24 cellular contexts compared by ENCODE assay signal in genomic region chr11:70548976-70549375, GRCh38.
DNase-seq lines count a peak whose midpoint lies in the region; ATAC-seq, FAIRE-seq and TF ChIP-seq lines count a peak whose summit lies in the region.
"Had no signal": no experiment of that assay in that cellular context is flagged by ENCODE, and none has a peak within 500 bp of the region (broad histone marks: within the 10 kb centered on the region; RNA-seq: fewer than 3 reads in every experiment).

No MANE protein-coding gene starts in this region.

- no peak overlapping the region for H2BK15ac ChIP-seq in H1 (ENCODE audit: low read length)

- no peak for TF ChIP-seq EP300 in H1 (IDR thresholded peaks at IDR 0.05; ENCODE audit: borderline replicate concordance in 1 of 2, low read depth in 2 of 2, low read length in 2 of 2)

- H2BK12ac ChIP-seq in H1 (ENCODE audit: low read depth, low read length), result 0 out of 2 replicates have a peak overlapping the region, but pooled peaks have one; percentile 17

- 0 out of 2 replicates have a peak overlapping the region, but pooled peaks have one; percentile 52 for H2BK5ac ChIP-seq in H1 (ENCODE audit: low read depth, low read length)

- no peak overlapping the region for H2BK20ac ChIP-seq in H1 (ENCODE audit: low read length)

- H3K23ac ChIP-seq in H1 (ENCODE audit: insufficient read length), result no peak overlapping the region

- H4K5ac ChIP-seq in H1 (ENCODE audit: insufficient read length, low read depth, low read length), result no peak overlapping the region

- H3K27ac ChIP-seq in H1 (ENCODE audit: low read depth, low read length), result no peak overlapping the region
- H3K27ac ChIP-seq: HL-60, SK-N-MC had no signal

- H3K79me2 ChIP-seq in H1 (ENCODE audit: control insufficient read depth in 1 of 2, insufficient read depth in 2 of 2, low read length in 2 of 2), result no peaks in the 10 kb centered on the region

- peaks cover 0 to 25% (median 18%) of the 10 kb centered on the region in 4 experiments; a peak in 6 of 7 replicates for H3K4me1 ChIP-seq in H1 (replicated peaks in 1 of 4; ENCODE audit: control insufficient read depth in 3 of 4, insufficient read depth in 4 of 4, low read length in 3 of 4)
- H3K4me1 ChIP-seq: Caco-2 had no signal

- H3K56ac ChIP-seq in H1 (replicated peaks; ENCODE audit: insufficient read length, low read depth, low read length), result no peak overlapping the region

- TF ChIP-seq RAD21 in H1 (IDR thresholded peaks at IDR 0.05 in 1 of 2, conservative IDR thresholded peaks at IDR 0.05 in 1 of 2; ENCODE audit: low read depth in 2 of 2, low read length in 2 of 2), result peak in 1 of 2 experiments; percentile 1; a peak in 1 of 4 replicates

- H3K27me3 ChIP-seq in H7 (ENCODE audit: control insufficient read depth, insufficient read depth, low read length) (no peaks in the 10 kb centered on the region), H1 (replicated peaks in 1 of 4; ENCODE audit: control insufficient read depth in 3 of 4, extremely low read depth in 1 of 4, insufficient read depth in 3 of 4, low read length in 3 of 4) (no peaks in the 10 kb centered on the region)

- H3K9me3 ChIP-seq in H1 (ENCODE audit: insufficient read depth in 2 of 2, low read depth in 1 of 2, low read length in 1 of 2), result no peaks in the 10 kb centered on the region; a peak in 1 of 4 replicates
- H3K9me3 ChIP-seq: Caco-2 had no signal

- no peak overlapping the region for H2BK120ac ChIP-seq in H1 (replicated peaks; ENCODE audit: low read depth, low read length)

- no peak for FAIRE-seq in H1 (lab: Jason Lieb, UNC)
- FAIRE-seq: GM18507 had no signal

- H3K4me3 ChIP-seq in H7 (ENCODE audit: insufficient read depth, low read depth, low read length) (no peak overlapping the region), NB4 (ENCODE audit: low read depth, low read length) (no peak overlapping the region), H1 (ENCODE audit: extremely low read depth in 1 of 4, insufficient read depth in 2 of 4, low read depth in 3 of 4, low read length in 4 of 4) (no peak overlapping the region)
- H3K4me3 ChIP-seq: SK-N-MC had no signal

- intact Hi-C loops in posterior vena cava (cut with DNase I), result no loop called here

- POLR2A ChIA-PET in H1 (lab: Charles Lee; ENCODE audit: partially characterized antibody), result interaction anchor here (0.7 to 1.0 kb wide), 2 partner anchors 10 to 19 kb away, joined by 3 read pairs; no protein-coding TSS in a partner anchor

- peaks cover 6% of the 10 kb centered on the region; the same call in 1 of the 2 replicates for H3K79me1 ChIP-seq in H1 (ENCODE audit: low read depth, low read length)

- no peak overlapping the region for H3K18ac ChIP-seq in H1 (ENCODE audit: extremely low read depth, low read length)

- TF ChIP-seq CTCF in NB4 (IDR thresholded peaks at IDR 0.05; ENCODE audit: low read depth, low read length), result peak; percentile 31
- TF ChIP-seq CTCF in H1 (IDR thresholded peaks at IDR 0.05; ENCODE audit: control extremely low read depth in 1 of 3, insufficient read depth in 1 of 3, low read depth in 1 of 3, low read length in 3 of 3), result no peak
- no peak for TF ChIP-seq CTCF in GM13976 (IDR thresholded peaks at IDR 0.05; ENCODE audit: borderline replicate concordance, control extremely low read depth, extremely low read depth, insufficient read depth, missing control alignments)

- H4K8ac ChIP-seq in H1 (ENCODE audit: extremely low read depth, insufficient read depth, low read length), result no peak overlapping the region

- no peak overlapping the region for H3K4me2 ChIP-seq in H1 (ENCODE audit: insufficient read depth in 1 of 2, low read depth in 2 of 2, low read length in 2 of 2)

- DNase-seq in H7, result peak; percentile 60
- DNase-seq in NB4 (ENCODE audit: low read depth), result peak; percentile 45
- DNase-seq in H1 (ENCODE audit: low read depth in 1 of 2, low spot score in 2 of 2), result no peak
- peak; percentile 58 for DNase-seq in posterior vena cava (ENCODE audit: low spot score)
- no peak for DNase-seq in GM13976 (ENCODE audit: low spot score)
- DNase-seq: C1 segment of cervical spinal cord; Caco-2; CD4-positive, alpha-beta memory T cell; DMS 273 treated with DMSO at 0.1 percent for 48 hours; DMS79 treated with DMSO at 0.1 percent for 48 hours; GOT3; MV-4-11; NCI-H1694; NCI-H2081; NCI-H2227 treated with DMSO at 0.1 percent for 48 hours; NCI-H526 treated with DMSO at 0.1 percent for 48 hours; RPMI8226; SHP77 treated with DMSO at 0.1 percent for 48 hours had no signal

- H4K91ac ChIP-seq in H1 (replicated peaks; ENCODE audit: insufficient read length, low read length), result no peak overlapping the region

- CTCF ChIA-PET in H1 (lab: Charles Lee; ENCODE audit: partially characterized antibody), result interaction anchor here (0.6 to 2.5 kb wide), 15 partner anchors 9 to 281 kb away, joined by 3 to 9 read pairs (median 3); no protein-coding TSS in a partner anchor

- H2AFZ ChIP-seq in H1 (ENCODE audit: low read length), result no peak overlapping the region

- no peak overlapping the region for H3K4ac ChIP-seq in H1 (replicated peaks; ENCODE audit: insufficient read length, low read depth, low read length)

- no peak overlapping the region for H3K14ac ChIP-seq in H1 (ENCODE audit: insufficient read length)

- H3K23me2 ChIP-seq in H1 (ENCODE audit: low read depth, low read length), result no peaks in the 10 kb centered on the region

- no peak overlapping the region; the same call in 1 of the 2 replicates for H2AK5ac ChIP-seq in H1 (ENCODE audit: low read depth, low read length)

- no peak for TF ChIP-seq POLR2A in NB4 (IDR thresholded peaks at IDR 0.05; ENCODE audit: extremely low read depth, insufficient read length)
- TF ChIP-seq POLR2A in H1 (IDR thresholded peaks at IDR 0.05; ENCODE audit: control extremely low read depth in 1 of 2, low read depth in 2 of 2, low read length in 2 of 2), result no peak

- no peak for ATAC-seq in GM21786 (IDR thresholded peaks at IDR 0.05; ENCODE audit: unreplicated experiment)
- ATAC-seq in GM21737 (IDR thresholded peaks at IDR 0.05; ENCODE audit: unreplicated experiment), result no peak
- ATAC-seq: HCT116 had no signal

- H3K36me3 ChIP-seq in H7 (replicated peaks; ENCODE audit: control insufficient read depth, insufficient read depth, low read length) (no peaks in the 10 kb centered on the region), H1 (ENCODE audit: control insufficient read depth in 2 of 4, insufficient read depth in 4 of 4, low read length in 3 of 4) (no peaks in the 10 kb centered on the region; a peak in 1 of 8 replicates)

- H3K9ac ChIP-seq in H1 (replicated peaks in 1 of 4; ENCODE audit: extremely low read depth in 1 of 4, low read depth in 3 of 4, low read length in 3 of 4), result no peak overlapping the region; a peak in 1 of 7 replicates

- in situ Hi-C loops in GM13976 (cut with MboI; ENCODE audit: low sequenced_read_pairs, unreplicated experiment), result no loop called here

- peaks cover 2 to 8% of the 10 kb centered on the region in 2 experiments for H4K20me1 ChIP-seq in H1 (replicated peaks in 1 of 2; ENCODE audit: control insufficient read depth in 1 of 2, insufficient read depth in 2 of 2, low read length in 2 of 2)

- WGBS in H1 (ENCODE audit: extremely low coverage in 1 of 2, insufficient coverage in 1 of 2, insufficient read length in 1 of 2, insufficient replicate concordance in 2 of 2, low coverage in 1 of 2, low lambda C conversion rate in 2 of 2, missing lambda C conversion rate in 1 of 2), 2 experiments, result 94% methylated on average over 15 of the region's 15 CpGs; no CpG with 5 or more reads in 1 of the 2 experiments

TF ChIP-seq in H1, 55 proteins besides CTCF, POLR2A, EP300 and RAD21:
- TF ChIP-seq ATF3 (IDR thresholded peaks at IDR 0.05; ENCODE audit: insufficient read depth, low read depth, low read length), result no peak
- no peak for TF ChIP-seq SRF (IDR thresholded peaks at IDR 0.05; ENCODE audit: low read depth, low read length)
- TF ChIP-seq KDM5A (IDR thresholded peaks at IDR 0.05; ENCODE audit: low read length), result no peak
- TF ChIP-seq RXRA (IDR thresholded peaks at IDR 0.05; ENCODE audit: insufficient read depth, low read depth, low read length), result no peak
- no peak for TF ChIP-seq SP4 (IDR thresholded peaks at IDR 0.05; ENCODE audit: low read length)
- TF ChIP-seq FOSL1 (IDR thresholded peaks at IDR 0.05; ENCODE audit: insufficient read depth, low read depth, low read length), result no peak

Comparison
In these comparisons a context has a peak if more than half of its experiments do, and no peak if none do; other contexts are left out.
1. DNase-seq: peak in H7 (single experiment), NB4 (single experiment) and posterior vena cava (single experiment); none in H1 (0 of 2) and GM13976 (single experiment).